ENCODE assay signal across 9 cellular contexts in genomic region chr10:63523015-63523414, GRCh38. TPM values are rescaled to one million over a fixed set of nuclear protein-coding genes. Genes with fewer than 3 reads are reported as not detected.
DNase-seq lines count a peak whose midpoint lies in the region; ATAC-seq and TF ChIP-seq lines count a peak whose summit lies in the region.
"Had no signal": no experiment of that assay in that cellular context is flagged by ENCODE, and none has a peak within 500 bp of the region (broad histone marks: within the 10 kb centered on the region; RNA-seq: fewer than 3 reads in every experiment).

No MANE protein-coding gene starts in this region.

- no peaks in the 10 kb centered on the region for H3K27me3 Mint-ChIP-seq in activated CD4-positive, alpha-beta T cell treated with anti-CD3 and anti-CD28 coated beads, Interleukin-2, amount 10 ng/mL, durations not matched to agents 24 days and 14 days
- H3K27me3 Mint-ChIP-seq in activated naive CD8-positive, alpha-beta T cell treated with anti-CD3 and anti-CD28 coated beads, Interleukin-2, amount 50 U/mL, for 24 hours: no peaks in the 10 kb centered on the region
- H3K27me3 Mint-ChIP-seq: naive B cell had no signal

- H3K36me3 Mint-ChIP-seq in activated CD4-positive, alpha-beta T cell treated with anti-CD3 and anti-CD28 coated beads, Interleukin-2, amount 10 ng/mL, durations not matched to agents 24 days and 14 days (ENCODE audit: low read depth): peaks cover 31% of the 10 kb centered on the region
- H3K36me3 Mint-ChIP-seq in activated naive CD8-positive, alpha-beta T cell treated with anti-CD3 and anti-CD28 coated beads, Interleukin-2, amount 50 U/mL, for 24 hours (ENCODE audit: low read depth): peaks cover 16% of the 10 kb centered on the region

- intact Hi-C loops in activated CD4-positive, alpha-beta T cell treated with anti-CD3 and anti-CD28 coated beads, Interleukin-2, amount 10 ng/mL, durations not matched to agents 24 days and 14 days (cut with micrococcal nuclease): loop anchor here (2.0 to 5.0 kb wide), 5 partner anchors 58 to 351 kb away; partner anchors contain the start of gene JMJD1C
- intact Hi-C loops in left colon (cut with DNase I, micrococcal nuclease): no loop called here

- H3K4me3 Mint-ChIP-seq in activated CD4-positive, alpha-beta T cell treated with anti-CD3 and anti-CD28 coated beads, Interleukin-2, amount 10 ng/mL, durations not matched to agents 24 days and 14 days: peak overlapping the region; percentile 91
- peak overlapping the region; percentile 85 for H3K4me3 Mint-ChIP-seq in activated naive CD8-positive, alpha-beta T cell treated with anti-CD3 and anti-CD28 coated beads, Interleukin-2, amount 50 U/mL, for 24 hours

- no peak for DNase-seq in activated CD4-positive, alpha-beta T cell treated with anti-CD3 and anti-CD28 coated beads, Interleukin-2, amount 10 ng/mL, durations not matched to agents 24 days and 14 days
- no peak for DNase-seq in activated CD4-positive, alpha-beta T cell treated with anti-CD3 and anti-CD28 coated beads, Interleukin-2, amount 50 U/mL, for 4 hours
- no peak for DNase-seq in activated naive CD8-positive, alpha-beta T cell treated with anti-CD3 and anti-CD28 coated beads, Interleukin-2, amount 50 U/mL, for 24 hours
- DNase-seq in left colon: no peak
- DNase-seq in thoracic aorta (ENCODE audit: low spot score): no peak
- no peak for DNase-seq in AG08396 (ENCODE audit: low spot score)
- DNase-seq in NCI-H748 treated with DMSO at 0.1 percent for 48 hours (lab: John Stamatoyannopoulos, UW): no peak
- DNase-seq: naive B cell had no signal

- peak overlapping the region; percentile 96 to 97 for H3K27ac ChIP-seq in thoracic aorta

- ATAC-seq in activated naive CD8-positive, alpha-beta T cell treated with anti-CD3 and anti-CD28 coated beads, Interleukin-2, amount 50 U/mL, for 24 hours: no peak
- ATAC-seq in left colon (peak; percentile 52), thoracic aorta (ENCODE audit: insufficient number of reproducible peaks, low FRiP score, low read depth) (no peak), GM18907 (IDR thresholded peaks at IDR 0.05; ENCODE audit: unreplicated experiment) (no peak)

- no peaks in the 10 kb centered on the region for H3K36me3 ChIP-seq in thoracic aorta

- no peaks in the 10 kb centered on the region for H3K9me3 ChIP-seq in thoracic aorta

- H3K9me3 Mint-ChIP-seq in activated CD4-positive, alpha-beta T cell treated with anti-CD3 and anti-CD28 coated beads, Interleukin-2, amount 10 ng/mL, durations not matched to agents 24 days and 14 days: peaks cover 4% of the 10 kb centered on the region
- H3K9me3 Mint-ChIP-seq in activated naive CD8-positive, alpha-beta T cell treated with anti-CD3 and anti-CD28 coated beads, Interleukin-2, amount 50 U/mL, for 24 hours: no peaks in the 10 kb centered on the region
- H3K9me3 Mint-ChIP-seq: naive B cell had no signal

- TF ChIP-seq CTCF in thoracic aorta (IDR thresholded peaks at IDR 0.05): no peak

- peak overlapping the region; percentile 83 for H3K4me3 ChIP-seq in thoracic aorta

- peaks cover 52% of the 10 kb centered on the region for H3K4me1 Mint-ChIP-seq in activated CD4-positive, alpha-beta T cell treated with anti-CD3 and anti-CD28 coated beads, Interleukin-2, amount 10 ng/mL, durations not matched to agents 24 days and 14 days
- peaks cover 55% of the 10 kb centered on the region for H3K4me1 Mint-ChIP-seq in activated naive CD8-positive, alpha-beta T cell treated with anti-CD3 and anti-CD28 coated beads, Interleukin-2, amount 50 U/mL, for 24 hours

- H3K27ac Mint-ChIP-seq in activated CD4-positive, alpha-beta T cell treated with anti-CD3 and anti-CD28 coated beads, Interleukin-2, amount 10 ng/mL, durations not matched to agents 24 days and 14 days: no peak overlapping the region
- H3K27ac Mint-ChIP-seq in activated naive CD8-positive, alpha-beta T cell treated with anti-CD3 and anti-CD28 coated beads, Interleukin-2, amount 50 U/mL, for 24 hours: no peak overlapping the region

- H3K4me1 ChIP-seq in thoracic aorta (ENCODE audit: control insufficient read depth in 1 of 2, low read depth in 2 of 2): peaks cover 15 to 61% of the 10 kb centered on the region in 2 donors

- no peaks in the 10 kb centered on the region for H3K27me3 ChIP-seq in thoracic aorta (replicated peaks; ENCODE audit: insufficient read depth)

RNA-seq across cellular contexts. Expression of gene REEP3, which starts 1.8 kb away (rescaled TPM):
- total RNA-seq in activated CD4-positive, alpha-beta T cell treated with anti-CD3 and anti-CD28 coated beads, Interleukin-2, amount 10 ng/mL, durations not matched to agents 24 days and 14 days: 22.5 and 23.6 TPM in 2 replicates
- 10 to 100 TPM; 44.8 to 56.4 TPM for total RNA-seq in left colon
- total RNA-seq in thoracic aorta: 10 to 100 TPM; 75.0 to 91.6 TPM

RNA-seq across cellular contexts. Expression of gene JMJD1C, which starts 57.2 kb away (rescaled TPM):
- total RNA-seq in activated CD4-positive, alpha-beta T cell treated with anti-CD3 and anti-CD28 coated beads, Interleukin-2, amount 10 ng/mL, durations not matched to agents 24 days and 14 days: 41.7 and 42.0 TPM in 2 replicates
- total RNA-seq in left colon: 10 to 100 TPM; 56.1 to 75.0 TPM
- total RNA-seq in thoracic aorta: 100 to 1,000 TPM in 1 of 2 donors, 10 to 100 TPM in 1; 95.2 to 215 TPM
